In the genomic region with DNA sequence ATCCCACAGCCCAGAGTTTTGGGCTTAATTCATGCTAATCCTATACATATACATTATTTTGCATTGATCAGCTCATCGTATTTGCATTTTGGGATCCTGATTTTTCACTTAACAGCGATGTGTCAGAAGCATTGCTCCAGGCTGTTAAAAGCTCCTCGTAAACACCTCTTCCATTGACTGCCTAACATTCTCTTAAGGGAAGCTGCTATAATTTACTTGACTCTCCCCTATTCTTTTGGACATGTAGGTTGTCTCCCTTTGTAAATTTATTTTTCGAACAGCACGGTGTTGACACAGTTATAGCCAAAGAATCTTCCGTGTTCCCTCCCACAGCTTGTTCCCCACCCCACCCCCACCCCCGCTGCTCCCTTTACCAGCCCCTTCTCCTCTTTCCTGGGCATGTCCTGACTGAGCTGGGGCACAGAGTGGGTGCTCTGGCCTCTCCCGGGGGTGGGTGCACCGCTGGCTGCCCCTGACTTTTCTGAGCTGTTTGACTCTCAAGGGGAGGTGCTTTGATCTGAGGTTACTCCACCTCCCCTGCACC, we compare ENCODE assay signal across 10 cellular contexts. TPM values are rescaled to one million over a fixed set of nuclear protein-coding genes. Genes with fewer than 3 reads are reported as not detected.
A peak's percentile ranks its signal among the peaks of the same experiment; 100 is the strongest.
DNase-seq lines count a peak whose midpoint lies in the region; ATAC-seq and TF ChIP-seq lines count a peak whose summit lies in the region.
"Had no signal": no experiment of that assay in that cellular context is flagged by ENCODE, and none has a peak within 500 bp of the region (broad histone marks: within the 10 kb centered on the region; RNA-seq: fewer than 3 reads in every experiment).

No MANE protein-coding gene starts in this region.

- no peak overlapping the region for H3K4me3 ChIP-seq in suprapubic skin

- H3K27ac Mint-ChIP-seq in activated CD8-positive, alpha-beta T cell treated with anti-CD3 and anti-CD28 coated beads, Interleukin-2, amount 10 ng/mL, durations not matched to agents 7 days and 5 days = peak overlapping the region; percentile 84
- H3K27ac Mint-ChIP-seq in immature natural killer cell = peak overlapping the region in 5 of 6 donors; percentile 3 to 78 (median 69)

- H3K9me3 Mint-ChIP-seq in activated T-cell treated with anti-CD3 and anti-CD28 coated beads, Interleukin-2, amount 50 U/mL, for 4 hours = no peaks in the 10 kb centered on the region
- H3K9me3 Mint-ChIP-seq in activated CD8-positive, alpha-beta T cell treated with anti-CD3 and anti-CD28 coated beads, Interleukin-2, amount 10 ng/mL, durations not matched to agents 7 days and 5 days (ENCODE audit: insufficient read depth) = no peaks in the 10 kb centered on the region
- no peaks in the 10 kb centered on the region for H3K9me3 Mint-ChIP-seq in immature natural killer cell

- no peak for DNase-seq in activated T-cell treated with anti-CD3 and anti-CD28 coated beads, Interleukin-2, amount 50 U/mL, for 4 hours
- DNase-seq in activated T-cell treated with anti-CD3 and anti-CD28 coated beads, Interleukin-2, amount 50 U/mL, for 1 hour = no peak
- no peak for DNase-seq in activated CD8-positive, alpha-beta T cell treated with anti-CD3 and anti-CD28 coated beads, Interleukin-2, amount 10 ng/mL, durations not matched to agents 7 days and 5 days
- DNase-seq in immature natural killer cell (no peak), suprapubic skin (ENCODE audit: low spot score in 2 of 2) (no peak), NCI-H82 (lab: John Stamatoyannopoulos, UW) (no peak), AG08396 (ENCODE audit: low spot score) (no peak)
- DNase-seq: AML-193 had no signal

- POLR2A ChIA-PET in activated CD8-positive, alpha-beta T cell treated with anti-CD3 and anti-CD28 coated beads, Interleukin-2, amount 10 ng/mL, durations not matched to agents 7 days and 5 days (lab: Charles Lee) = no interaction called here

- no peak for ATAC-seq in activated T-cell treated with anti-CD3 and anti-CD28 coated beads, Interleukin-2, amount 50 U/mL, for 4 hours
- ATAC-seq in activated CD8-positive, alpha-beta T cell treated with anti-CD3 and anti-CD28 coated beads, Interleukin-2, amount 10 ng/mL, durations not matched to agents 7 days and 5 days = no peak
- ATAC-seq in GM21717 (IDR thresholded peaks at IDR 0.05; ENCODE audit: unreplicated experiment) = no peak
- ATAC-seq: Panc1 had no signal

- WGBS in suprapubic skin = 43% methylated on average over 9 of the region's 9 CpGs

- peak overlapping the region; percentile 12 for H3K4me3 Mint-ChIP-seq in activated T-cell treated with anti-CD3 and anti-CD28 coated beads, Interleukin-2, amount 50 U/mL, for 4 hours
- peak overlapping the region; percentile 58 for H3K4me3 Mint-ChIP-seq in activated CD8-positive, alpha-beta T cell treated with anti-CD3 and anti-CD28 coated beads, Interleukin-2, amount 10 ng/mL, durations not matched to agents 7 days and 5 days
- no peak overlapping the region for H3K4me3 Mint-ChIP-seq in immature natural killer cell

- H3K27me3 ChIP-seq in suprapubic skin = no peaks in the 10 kb centered on the region

- no peak for TF ChIP-seq EP300 in suprapubic skin (IDR thresholded peaks at IDR 0.05)

- TF ChIP-seq CTCF in suprapubic skin (IDR thresholded peaks at IDR 0.05) = no peak

- CTCF ChIA-PET in activated CD8-positive, alpha-beta T cell treated with anti-CD3 and anti-CD28 coated beads, Interleukin-2, amount 10 ng/mL, durations not matched to agents 7 days and 5 days (lab: Charles Lee) = interaction anchor here (0.6 to 3.2 kb wide), 16 partner anchors 13 to 229 kb away, joined by 3 to 19 read pairs (median 4); a partner anchor contains a TSS

- peaks cover 76% of the 10 kb centered on the region for H3K4me1 Mint-ChIP-seq in activated T-cell treated with anti-CD3 and anti-CD28 coated beads, Interleukin-2, amount 50 U/mL, for 4 hours (ENCODE audit: low read depth)
- H3K4me1 Mint-ChIP-seq in activated CD8-positive, alpha-beta T cell treated with anti-CD3 and anti-CD28 coated beads, Interleukin-2, amount 10 ng/mL, durations not matched to agents 7 days and 5 days (ENCODE audit: low read depth) = peaks cover 81% of the 10 kb centered on the region
- peaks cover 53 to 62% of the 10 kb centered on the region in 2 donors for H3K4me1 Mint-ChIP-seq in immature natural killer cell

- peaks cover 33% of the 10 kb centered on the region for H3K36me3 ChIP-seq in suprapubic skin

- peaks cover 53% of the 10 kb centered on the region for H3K4me1 ChIP-seq in suprapubic skin

- peak overlapping the region; percentile 77 for H3K27ac ChIP-seq in suprapubic skin

- peaks cover 4% of the 10 kb centered on the region for H3K36me3 Mint-ChIP-seq in activated T-cell treated with anti-CD3 and anti-CD28 coated beads, Interleukin-2, amount 50 U/mL, for 4 hours (ENCODE audit: insufficient read depth)
- peaks cover 35% of the 10 kb centered on the region for H3K36me3 Mint-ChIP-seq in activated CD8-positive, alpha-beta T cell treated with anti-CD3 and anti-CD28 coated beads, Interleukin-2, amount 10 ng/mL, durations not matched to agents 7 days and 5 days (ENCODE audit: low read depth)
- peaks cover 0 to 18% (median 10%) of the 10 kb centered on the region in 3 donors for H3K36me3 Mint-ChIP-seq in immature natural killer cell

- H3K27me3 Mint-ChIP-seq in activated T-cell treated with anti-CD3 and anti-CD28 coated beads, Interleukin-2, amount 50 U/mL, for 4 hours (ENCODE audit: low read depth) = no peaks in the 10 kb centered on the region
- H3K27me3 Mint-ChIP-seq in activated CD8-positive, alpha-beta T cell treated with anti-CD3 and anti-CD28 coated beads, Interleukin-2, amount 10 ng/mL, durations not matched to agents 7 days and 5 days (ENCODE audit: low read depth) = no peaks in the 10 kb centered on the region
- H3K27me3 Mint-ChIP-seq in immature natural killer cell (ENCODE audit: low read depth in 3 of 3) = peaks cover 2 to 5% (median 5%) of the 10 kb centered on the region in 3 donors

- no peaks in the 10 kb centered on the region for H3K9me3 ChIP-seq in suprapubic skin

- no peak for TF ChIP-seq POLR2A in suprapubic skin (IDR thresholded peaks at IDR 0.05)

RNA-seq across cellular contexts. Expression of a gene that starts 22.9 kb away (rescaled TPM):
- total RNA-seq in activated T-cell treated with anti-CD3 and anti-CD28 coated beads, Interleukin-2, amount 50 U/mL, for 4 hours = 10 to 100 TPM in 1 of 3 donors, 1 to 10 TPM in 2; 7.6 to 11.4 (median 9.2) TPM
- 10 to 100 TPM; 30.7 to 31.3 TPM for total RNA-seq in activated CD8-positive, alpha-beta T cell treated with anti-CD3 and anti-CD28 coated beads, Interleukin-2, amount 10 ng/mL, durations not matched to agents 7 days and 5 days
- polyA plus RNA-seq in immature natural killer cell = 10 to 100 TPM; 46.5 to 81.5 (median 69.2) TPM
- 10 to 100 TPM; 28.0 to 50.5 (median 40.7) TPM for total RNA-seq in suprapubic skin

RNA-seq across cellular contexts. Expression of a gene that starts 50.3 kb away (rescaled TPM):
- 1 to 10 TPM; 2.7 to 5.7 (median 3.1) TPM for total RNA-seq in activated T-cell treated with anti-CD3 and anti-CD28 coated beads, Interleukin-2, amount 50 U/mL, for 4 hours
- total RNA-seq in activated CD8-positive, alpha-beta T cell treated with anti-CD3 and anti-CD28 coated beads, Interleukin-2, amount 10 ng/mL, durations not matched to agents 7 days and 5 days = 10 to 100 TPM; 16.8 to 17.9 TPM
- polyA plus RNA-seq in immature natural killer cell = 1 to 10 TPM in 2 of 3 donors, under 1 TPM in 1; 0.48 to 2.8 (median 1.2) TPM
- 10 to 100 TPM in 1 of 4 donors, 1 to 10 TPM in 3; 7.3 to 15.2 (median 8.0) TPM for total RNA-seq in suprapubic skin

Comparison
In these comparisons a context has a peak if more than half of its experiments do, and no peak if none do; other contexts are left out.
1. H3K4me3 Mint-ChIP-seq: peak in activated T-cell treated with anti-CD3 and anti-CD28 coated beads, Interleukin-2, amount 50 U/mL, for 4 hours (single experiment) and activated CD8-positive, alpha-beta T cell treated with anti-CD3 and anti-CD28 coated beads, Interleukin-2, amount 10 ng/mL, durations not matched to agents 7 days and 5 days (single experiment); none in immature natural killer cell (0 of 5).